In genomic region chr14:67916430-67916829, GRCh38 we compare ENCODE assay signal across 11 cellular contexts.
"Had no signal": no experiment of that assay in that cellular context is flagged by ENCODE, and none has a peak within 500 bp of the region (broad histone marks: within the 10 kb centered on the region; RNA-seq: fewer than 3 reads in every experiment).

No MANE protein-coding gene starts in this region.

- H2AFZ ChIP-seq: GM23248, GM23338 had no signal

- H3K4me3 ChIP-seq: GM23248, GM23338, HAP-1 had no signal

- H3K4me1 ChIP-seq: HAP-1 had no signal

- H3K27ac ChIP-seq: GM23248 had no signal

- FAIRE-seq: H1, H54 had no signal

- H3K4me2 ChIP-seq: GM23338 had no signal

- DNase-seq: GM23248, GOT3, H7, H9, HCEC 1CT, HFFc6 had no signal

- ATAC-seq: GM23338, HCT116 had no signal

- H3K9ac ChIP-seq: GM23248 had no signal

- H3K36me3 ChIP-seq: HAP-1 had no signal

- H3K9me3 ChIP-seq: HAP-1 had no signal
